ENCODE assay signal across 9 cellular contexts in the genomic region with DNA sequence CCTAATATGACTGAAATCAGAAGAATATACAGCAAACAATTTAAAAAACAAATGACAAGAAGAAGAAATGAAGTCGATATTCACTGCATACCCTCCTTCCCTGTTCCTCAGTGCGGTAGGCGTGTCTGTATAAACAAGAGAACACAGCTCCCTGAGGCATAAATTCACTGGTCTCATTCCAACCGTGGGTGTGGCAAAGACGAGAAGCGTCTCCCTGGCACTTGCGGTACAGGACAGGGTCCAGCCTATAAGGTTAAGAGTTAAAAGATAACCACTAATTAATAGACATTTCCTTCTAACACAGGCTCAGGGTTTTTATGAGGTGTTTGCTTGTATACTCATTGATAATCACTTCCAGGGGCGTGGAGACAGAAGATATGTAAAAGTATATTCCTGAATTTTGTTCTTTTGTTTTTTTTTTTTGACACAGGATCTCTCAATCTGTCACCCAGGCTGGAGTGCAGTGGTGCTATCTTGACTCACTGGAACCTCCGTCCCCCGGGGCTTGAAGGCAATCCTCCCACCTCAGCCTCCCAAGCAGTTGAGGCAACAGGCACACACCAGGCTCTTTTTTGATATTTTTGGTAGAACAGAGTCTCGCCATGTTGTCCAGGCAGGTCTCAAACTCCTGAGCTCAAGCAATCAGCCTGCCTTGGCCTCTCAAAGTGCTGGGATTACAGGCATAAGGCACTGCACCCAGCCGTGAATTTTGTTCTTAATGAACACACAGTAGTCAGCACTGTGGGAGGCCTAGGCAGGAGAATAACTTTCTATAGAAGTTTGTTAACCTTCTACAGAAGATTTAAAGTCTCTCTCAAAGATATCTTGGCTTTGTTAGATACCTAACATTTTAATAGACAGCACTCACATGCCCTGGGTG. TPM values are rescaled to one million over a fixed set of nuclear protein-coding genes. Genes with fewer than 3 reads are reported as not detected.
DNase-seq lines count a peak whose midpoint lies in the region; ATAC-seq and TF ChIP-seq lines count a peak whose summit lies in the region.
"Had no signal": no experiment of that assay in that cellular context is flagged by ENCODE, and none has a peak within 500 bp of the region (broad histone marks: within the 10 kb centered on the region; RNA-seq: fewer than 3 reads in every experiment).

No MANE protein-coding gene starts in this region.

- WGBS in GM23248 (ENCODE audit: low coverage in 1 of 2, low lambda C conversion rate in 2 of 2, missing lambda C conversion rate in 2 of 2), 2 experiments = 20 to 22% methylated on average over 12 of the region's 12 CpGs

- in situ Hi-C loops in GM23248 (cut with MboI) = no loop called here
- in situ Hi-C loops in gastrocnemius medialis (cut with MboI; ENCODE audit: low sequenced_read_pairs in 4 of 4) = loop anchor here in 2 of 4 donors (10.0 to 25.0 kb wide), 2 partner anchors 132 to 144 kb away; a partner anchor contains a TSS
- in situ Hi-C loops in brain microvascular endothelial cell (cut with HindIII; ENCODE audit: low pct_ligation_motif_present, low sequenced_read_pairs) = no loop called here

- no peak overlapping the region; the same call in 1 of the 2 replicates for H2AFZ ChIP-seq in GM23248

- H4K20me1 ChIP-seq in GM23248 (ENCODE audit: insufficient read depth) = no peaks in the 10 kb centered on the region

- H3K9me3 ChIP-seq in GM23248 (ENCODE audit: low read depth) (no peaks in the 10 kb centered on the region), gastrocnemius medialis (no peaks in the 10 kb centered on the region)
- H3K9me3 ChIP-seq in effector memory CD4-positive, alpha-beta T cell (ENCODE audit: control insufficient read depth, low read length) = no peaks in the 10 kb centered on the region

- H3K27me3 ChIP-seq in GM23248 (replicated peaks; ENCODE audit: insufficient read depth) = no peaks in the 10 kb centered on the region
- H3K27me3 ChIP-seq in gastrocnemius medialis = no peaks in the 10 kb centered on the region
- H3K27me3 ChIP-seq in effector memory CD4-positive, alpha-beta T cell (replicated peaks; ENCODE audit: control insufficient read depth, insufficient read depth, low read length, poor library complexity, severe bottlenecking) = no peaks in the 10 kb centered on the region
- no peaks in the 10 kb centered on the region for H3K27me3 ChIP-seq in brain microvascular endothelial cell (replicated peaks)

- peak overlapping the region; percentile 45 for H3K4me3 ChIP-seq in GM23248
- no peak overlapping the region for H3K4me3 ChIP-seq in gastrocnemius medialis
- no peak overlapping the region for H3K4me3 ChIP-seq in effector memory CD4-positive, alpha-beta T cell (ENCODE audit: insufficient read depth, low read depth, low read length, poor library complexity, severe bottlenecking)
- no peak overlapping the region for H3K4me3 ChIP-seq in brain microvascular endothelial cell (ENCODE audit: low read depth, low read length)

- H3K79me2 ChIP-seq in GM23248 (ENCODE audit: insufficient read depth) = peaks cover 10% of the 10 kb centered on the region; the same call in 1 of the 2 replicates

- H3K4me1 ChIP-seq in GM23248 (ENCODE audit: insufficient read depth) (peaks cover 18% of the 10 kb centered on the region), gastrocnemius medialis (no peaks in the 10 kb centered on the region)
- no peaks in the 10 kb centered on the region for H3K4me1 ChIP-seq in effector memory CD4-positive, alpha-beta T cell (ENCODE audit: control insufficient read depth, insufficient read depth, low read length, poor library complexity, severe bottlenecking)

- CTCF ChIA-PET in RWPE1 (lab: Yijun Ruan, JAX) = interaction anchor here (1.7 kb wide), 1 partner anchor 144 kb away, joined by 4 read pairs; no protein-coding TSS in a partner anchor

- POLR2A ChIA-PET in RWPE1 (lab: Yijun Ruan, JAX; ENCODE audit: low non-redundant PET) = no interaction called here

- peaks cover 31% of the 10 kb centered on the region for H3K36me3 ChIP-seq in GM23248 (ENCODE audit: low read depth)
- H3K36me3 ChIP-seq in gastrocnemius medialis = peaks cover 0 to 63% of the 10 kb centered on the region in 2 donors
- peaks cover 74% of the 10 kb centered on the region for H3K36me3 ChIP-seq in effector memory CD4-positive, alpha-beta T cell (ENCODE audit: control insufficient read depth, insufficient read depth, low read length)
- H3K36me3 ChIP-seq in brain microvascular endothelial cell (replicated peaks) = peaks cover 36% of the 10 kb centered on the region

- H3K9ac ChIP-seq in GM23248 = peak overlapping the region; percentile 28

- intact Hi-C loops in gastrocnemius medialis (cut with DNase I; ENCODE audit: low total_unique reads) = no loop called here

- H3K27ac ChIP-seq in GM23248 (peak overlapping the region; percentile 60), RWPE1 (peak overlapping the region; percentile 77), gastrocnemius medialis (peak overlapping the region in 3 of 4 donors; percentile 7 to 45 (median 36)), brain microvascular endothelial cell (no peak overlapping the region)
- no peak overlapping the region for H3K27ac ChIP-seq in effector memory CD4-positive, alpha-beta T cell (ENCODE audit: insufficient read depth, low read length, poor library complexity, severe bottlenecking)

- peak in 1 of 2 donors; percentile 54 for ATAC-seq in gastrocnemius medialis

- TF ChIP-seq CTCF in RWPE1 (conservative IDR thresholded peaks at IDR 0.05; ENCODE audit: low read depth) (no peak), gastrocnemius medialis (IDR thresholded peaks at IDR 0.05 in 4 of 5, conservative IDR thresholded peaks at IDR 0.05 in 1 of 5) (no peak), brain microvascular endothelial cell (IDR thresholded peaks at IDR 0.05; ENCODE audit: low read depth, low read length, missing control alignments) (no peak)

- no peaks in the 10 kb centered on the region for H3K9me2 ChIP-seq in GM23248 (ENCODE audit: insufficient read depth)

- H3K4me2 ChIP-seq in GM23248 (ENCODE audit: unreplicated experiment) = peak overlapping the region; percentile 70

- peaks cover 28% of the 10 kb centered on the region for H3F3A ChIP-seq in GM23248 (ENCODE audit: insufficient read depth)

- DNase-seq in GM23248 (peak; percentile 86), RWPE1 (ENCODE audit: low spot score) (peak; percentile 90), foreskin melanocyte (peak; percentile 62), gastrocnemius medialis (peak; percentile 5 to 32), D341Med (ENCODE audit: low spot score) (no peak), brain microvascular endothelial cell (no peak)
- DNase-seq in effector memory CD4-positive, alpha-beta T cell = no peak
- no peak for DNase-seq in central memory CD4-positive, alpha-beta T cell
- DNase-seq: Karpas-422 had no signal

- TF ChIP-seq POLR2A in gastrocnemius medialis (IDR thresholded peaks at IDR 0.05) = no peak

RNA-seq across cellular contexts. Expression of a gene that starts 59.1 kb away (rescaled TPM):
- 0.22 TPM in 1 of 2 replicates, not detected in the other for total RNA-seq in GM23248 (2014; rRNA removed; shearing (Covaris generic))
- polyA plus RNA-seq in GM23248 (2016; fragmentation: Nextera tagmentation; extraction: Ambion mirVana) = 0.25 TPM in 1 of 2 replicates, not detected in the other
- 1 to 10 TPM in 2 of 4 donors, not detected in 2; 1.1 to 2.7 TPM for total RNA-seq in gastrocnemius medialis

Comparison
In these comparisons a context has a peak if more than half of its experiments do, and no peak if none do; other contexts are left out.
1. DNase-seq: peak in GM23248 (single experiment), RWPE1 (single experiment), foreskin melanocyte (single experiment) and gastrocnemius medialis (2 of 2); none in effector memory CD4-positive, alpha-beta T cell (0 of 3), D341Med (single experiment), brain microvascular endothelial cell (single experiment) and central memory CD4-positive, alpha-beta T cell (single experiment).
2. H3K27ac ChIP-seq: peak in GM23248 (single experiment), RWPE1 (single experiment) and gastrocnemius medialis (3 of 4); none in effector memory CD4-positive, alpha-beta T cell (single experiment) and brain microvascular endothelial cell (single experiment).